Comparison of ENCODE assay signal across 20 cellular contexts in the genomic region with DNA sequence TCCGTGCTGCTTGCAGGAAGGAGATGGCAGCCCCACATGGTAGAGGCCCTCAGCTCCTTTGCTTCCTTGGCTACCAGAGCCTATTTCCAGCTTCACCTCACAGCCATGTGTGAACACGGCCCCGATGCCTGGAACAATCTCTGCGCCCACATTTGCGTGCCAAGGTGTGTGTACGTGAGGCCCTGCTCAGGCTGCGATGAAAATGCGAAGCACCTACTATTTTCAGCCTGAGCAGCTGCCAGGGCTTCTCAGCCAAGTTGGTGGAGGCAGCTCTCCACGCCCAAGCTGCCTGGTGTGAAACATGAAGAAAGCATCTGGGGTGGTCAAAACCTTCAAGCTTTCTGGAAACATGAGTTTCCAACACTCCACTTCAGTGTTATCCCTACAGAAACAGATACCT.
DNase-seq lines count a peak whose midpoint lies in the region; ATAC-seq and TF ChIP-seq lines count a peak whose summit lies in the region.
"Had no signal": no experiment of that assay in that cellular context is flagged by ENCODE, and none has a peak within 500 bp of the region (broad histone marks: within the 10 kb centered on the region; RNA-seq: fewer than 3 reads in every experiment).

No MANE protein-coding gene starts in this region.

- H4K8ac ChIP-seq in neuronal stem cell (ENCODE audit: low read depth, low read length), result no peak overlapping the region

- H3K4me1 ChIP-seq in right atrium auricular region (peaks cover 0 to 21% of the 10 kb centered on the region in 2 donors), neuronal stem cell (ENCODE audit: control insufficient read depth in 2 of 2, insufficient read depth in 1 of 2, low read depth in 1 of 2, low read length in 2 of 2) (no peaks in the 10 kb centered on the region)
- H3K4me1 ChIP-seq: BE2C had no signal

- peak overlapping the region; percentile 42 for H3K18ac ChIP-seq in neuronal stem cell (ENCODE audit: low read length)

- H3K9ac ChIP-seq in neuronal stem cell (ENCODE audit: low read depth, low read length, poor library complexity), result no peak overlapping the region

- no peak overlapping the region for H2BK5ac ChIP-seq in neuronal stem cell (ENCODE audit: low read length)

- H3K14ac ChIP-seq in neuronal stem cell (ENCODE audit: low read length), result peak overlapping the region; percentile 85

- H3K9me3 ChIP-seq in right atrium auricular region, result no peaks in the 10 kb centered on the region
- H3K9me3 ChIP-seq in neuronal stem cell (replicated peaks in 1 of 2; ENCODE audit: control insufficient read depth in 2 of 2, insufficient read depth in 1 of 2, low read depth in 1 of 2, low read length in 2 of 2), result no peaks in the 10 kb centered on the region
- H3K9me3 ChIP-seq: BE2C had no signal

- no peak overlapping the region for H2BK12ac ChIP-seq in neuronal stem cell (ENCODE audit: low read length)

- intact Hi-C loops in Right ventricle myocardium superior (cut with DNase I), result no loop called here

- no peak overlapping the region for H3K23ac ChIP-seq in neuronal stem cell (ENCODE audit: low read depth, low read length, poor library complexity)

- no peak overlapping the region for H3K4ac ChIP-seq in neuronal stem cell (ENCODE audit: low read length)

- no peaks in the 10 kb centered on the region for H3K79me1 ChIP-seq in neuronal stem cell (ENCODE audit: low read depth, low read length)

- peak; percentile 70 for DNase-seq in Right ventricle myocardium superior
- DNase-seq in right atrium auricular region (ENCODE audit: low spot score), result no peak
- no peak for DNase-seq in neuronal stem cell (ENCODE audit: low spot score)
- peak; percentile 59 for DNase-seq in superior temporal gyrus (ENCODE audit: extremely low spot score)
- DNase-seq in HPDE6-E6E7 (ENCODE audit: extremely low spot score), result no peak
- DNase-seq: BE2C, EL, GF-D8, MV-4-11, NCI-H1105 treated with DMSO at 0.1 percent for 48 hours, NCI-H2081, NCI-H2171 treated with DMSO at 0.1 percent for 48 hours, NCI-H446, NCI-H526, OCI-M1, SHP77 had no signal

- no peak overlapping the region for H2AK5ac ChIP-seq in neuronal stem cell (ENCODE audit: low read depth, low read length)

- peak; percentile 76 for ATAC-seq in Right ventricle myocardium superior (ENCODE audit: poor library complexity)
- ATAC-seq in HG03175 (IDR thresholded peaks at IDR 0.05; ENCODE audit: unreplicated experiment), result no peak
- ATAC-seq in HG03457 (IDR thresholded peaks at IDR 0.05; ENCODE audit: unreplicated experiment), result no peak
- ATAC-seq: HCT116 had no signal

- no peak overlapping the region for H2BK15ac ChIP-seq in neuronal stem cell (ENCODE audit: low read length)

- no peak for TF ChIP-seq CTCF in right atrium auricular region (IDR thresholded peaks at IDR 0.05)

- H2BK120ac ChIP-seq in neuronal stem cell (ENCODE audit: low read depth, low read length), result no peak overlapping the region

- H3K36me3 ChIP-seq in right atrium auricular region (no peaks in the 10 kb centered on the region), neuronal stem cell (replicated peaks in 1 of 2; ENCODE audit: control insufficient read depth in 2 of 2, insufficient read depth in 2 of 2, low read length in 2 of 2) (no peaks in the 10 kb centered on the region)
- H3K36me3 ChIP-seq: BE2C had no signal

- H3K27me3 ChIP-seq in right atrium auricular region, result no peaks in the 10 kb centered on the region
- peaks cover 0 to 8% (median 0%) of the 10 kb centered on the region in 3 experiments for H3K27me3 ChIP-seq in neuronal stem cell (ENCODE audit: control insufficient read depth in 3 of 3, insufficient read depth in 3 of 3, low read depth in 1 of 3, low read length in 3 of 3)

- no peak overlapping the region for H3K4me2 ChIP-seq in neuronal stem cell (ENCODE audit: insufficient read depth, low read length, poor library complexity, severe bottlenecking)

- WGBS in neuronal stem cell (ENCODE audit: extremely low coverage in 2 of 2, insufficient read length in 2 of 2, insufficient replicate concordance in 1 of 2), 2 donors, result no CpG with 5 or more reads among the region's 9 CpGs

- H2AFZ ChIP-seq in neuronal stem cell (ENCODE audit: low read length), result no peak overlapping the region

- H3K27ac ChIP-seq in right atrium auricular region (peak overlapping the region; percentile 83 to 86), neuronal stem cell (replicated peaks; ENCODE audit: low read length) (no peak overlapping the region)
- H3K27ac ChIP-seq: SK-N-MC had no signal

- no peak overlapping the region for H4K91ac ChIP-seq in neuronal stem cell (ENCODE audit: low read depth, low read length, poor library complexity)

- no peak overlapping the region for H3K4me3 ChIP-seq in right atrium auricular region
- H3K4me3 ChIP-seq in neuronal stem cell (ENCODE audit: low read length in 2 of 2), result no peak overlapping the region
- H3K4me3 ChIP-seq: SK-N-MC had no signal

Comparison
In these comparisons a context has a peak if more than half of its experiments do, and no peak if none do; other contexts are left out.
1. DNase-seq: peak in Right ventricle myocardium superior (single experiment) and superior temporal gyrus (single experiment); none in right atrium auricular region (single experiment), neuronal stem cell (single experiment) and HPDE6-E6E7 (single experiment).